ENCODE assay signal across 18 cellular contexts in the genomic region with DNA sequence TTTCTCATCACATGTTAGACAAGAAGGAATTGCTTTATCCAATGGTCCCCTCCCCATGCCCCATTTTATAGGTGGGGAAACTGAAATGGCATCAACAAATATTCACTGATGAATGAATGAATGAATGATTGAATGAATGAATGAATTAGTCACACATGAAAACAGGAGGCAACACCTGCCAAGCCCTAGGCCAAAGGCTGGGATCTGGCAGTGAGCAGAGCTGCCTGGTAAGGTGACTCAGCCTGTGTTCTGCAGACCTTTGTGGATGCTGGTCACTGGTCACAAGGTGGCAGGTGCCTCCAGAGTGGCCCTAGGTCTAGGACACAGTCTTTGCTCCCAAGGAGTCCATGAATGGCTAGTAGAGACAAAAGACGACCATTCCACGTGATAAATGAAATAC.
A peak's percentile ranks its signal among the peaks of the same experiment; 100 is the strongest.
DNase-seq lines count a peak whose midpoint lies in the region; ATAC-seq, FAIRE-seq and TF ChIP-seq lines count a peak whose summit lies in the region.
"Had no signal": no experiment of that assay in that cellular context is flagged by ENCODE, and none has a peak within 500 bp of the region (broad histone marks: within the 10 kb centered on the region; RNA-seq: fewer than 3 reads in every experiment).

No MANE protein-coding gene starts in this region.

- FAIRE-seq in GM12878 (lab: Jason Lieb, UNC), result no peak
- FAIRE-seq: GM12892, GM19239, H1 had no signal

- H3K4me3 Mint-ChIP-seq in neural progenitor cell, result no peak overlapping the region
- H3K4me3 Mint-ChIP-seq: CD8-positive, alpha-beta T cell had no signal

- no peak overlapping the region for H3K9ac ChIP-seq in PC-3 (ENCODE audit: low read length)
- no peak overlapping the region for H3K9ac ChIP-seq in GM12878 (ENCODE audit: control insufficient read depth, insufficient read depth, low read length)
- no peak overlapping the region for H3K9ac ChIP-seq in neural progenitor cell
- H3K9ac ChIP-seq: GM23248 had no signal

- H3K9me2 ChIP-seq in PC-3 (replicated peaks; ENCODE audit: low read length), result no peaks in the 10 kb centered on the region

- no peak overlapping the region for H2AFZ ChIP-seq in PC-3 (ENCODE audit: low read length)
- H2AFZ ChIP-seq in GM12878 (ENCODE audit: control insufficient read depth, low read depth, low read length), result no peak overlapping the region
- H2AFZ ChIP-seq in neural progenitor cell (replicated peaks), result no peak overlapping the region
- H2AFZ ChIP-seq: GM23248 had no signal

- H3K27me3 Mint-ChIP-seq in neural progenitor cell (ENCODE audit: insufficient read depth, low read depth), result peaks cover 13% of the 10 kb centered on the region

- no TSS peak for BruUV-seq in PC-3 (replicated peaks; lab: Mats Ljungman, UMichigan)
- no TSS peak for BruUV-seq in GM12878 (replicated peaks; lab: Mats Ljungman, UMichigan)

- H3K27me3 ChIP-seq in PC-3 (ENCODE audit: low read length) (no peaks in the 10 kb centered on the region), GM12878 (replicated peaks in 1 of 2; ENCODE audit: control insufficient read depth in 2 of 2, insufficient read depth in 2 of 2, low read length in 1 of 2) (no peaks in the 10 kb centered on the region), neural progenitor cell (no peaks in the 10 kb centered on the region), upper lobe of right lung (peaks cover 58% of the 10 kb centered on the region)

- no peaks in the 10 kb centered on the region for H3K9me3 Mint-ChIP-seq in neural progenitor cell
- H3K9me3 Mint-ChIP-seq: CD8-positive, alpha-beta T cell had no signal

- H3K4me1 Mint-ChIP-seq in neural progenitor cell, result peaks cover 58% of the 10 kb centered on the region

- POLR2A ChIA-PET in PC-3 (lab: Charles Lee; ENCODE audit: unreplicated experiment), result no interaction called here
- POLR2A ChIA-PET in GM12878 (lab: Charles Lee), result no interaction called here

- H3F3A ChIP-seq in PC-3 (ENCODE audit: low read length, unreplicated experiment) (no peaks in the 10 kb centered on the region), neural progenitor cell (ENCODE audit: low read depth) (peaks cover 28% of the 10 kb centered on the region)

- no peaks in the 10 kb centered on the region for H3K36me3 Mint-ChIP-seq in neural progenitor cell
- H3K36me3 Mint-ChIP-seq: CD8-positive, alpha-beta T cell had no signal

- intact Hi-C loops in PC-3 (cut with micrococcal nuclease), result no loop called here
- intact Hi-C loops in GM12878 (cut with micrococcal nuclease; ENCODE audit: unreplicated experiment), result no loop called here
- intact Hi-C loops in upper lobe of right lung (cut with DNase I), result no loop called here

- no peaks in the 10 kb centered on the region for H4K20me1 ChIP-seq in PC-3 (ENCODE audit: low read length)
- H4K20me1 ChIP-seq in GM12878 (ENCODE audit: control insufficient read depth, insufficient read depth), result no peaks in the 10 kb centered on the region
- peaks cover 12% of the 10 kb centered on the region for H4K20me1 ChIP-seq in neural progenitor cell (ENCODE audit: low read depth)

- H3K4me1 ChIP-seq in PC-3 (ENCODE audit: insufficient read depth, low read length) (peaks cover 15% of the 10 kb centered on the region), GM12878 (ENCODE audit: control insufficient read depth, insufficient read depth, low read length) (no peaks in the 10 kb centered on the region), neural progenitor cell (peaks cover 19% of the 10 kb centered on the region), upper lobe of right lung (no peaks in the 10 kb centered on the region)
- H3K4me1 ChIP-seq: Caco-2 had no signal

- H3K9me3 ChIP-seq in PC-3 (ENCODE audit: low read length) (no peaks in the 10 kb centered on the region), GM12878 (replicated peaks; ENCODE audit: control insufficient read depth, insufficient read depth, low read length) (no peaks in the 10 kb centered on the region), neural progenitor cell (ENCODE audit: low read depth) (no peaks in the 10 kb centered on the region), upper lobe of right lung (no peaks in the 10 kb centered on the region)
- H3K9me3 ChIP-seq: Caco-2 had no signal

- ATAC-seq in PC-3 (peak; percentile 57), GM12878 (no peak), upper lobe of right lung (no peak), GM19035 (IDR thresholded peaks at IDR 0.05; ENCODE audit: unreplicated experiment) (no peak)
- ATAC-seq: CD8-positive, alpha-beta T cell had no signal

- H3K4me2 ChIP-seq in PC-3 (ENCODE audit: low read length) (no peak overlapping the region), GM12878 (ENCODE audit: control insufficient read depth, insufficient read depth) (no peak overlapping the region), neural progenitor cell (peak overlapping the region; percentile 48)

- CTCF ChIA-PET in PC-3 (lab: Charles Lee), result no interaction called here
- CTCF ChIA-PET in GM12878 (lab: Yijun Ruan, JAX), result no interaction called here

- no peaks in the 10 kb centered on the region for H3K36me3 ChIP-seq in PC-3 (ENCODE audit: low read depth, low read length)
- no peaks in the 10 kb centered on the region for H3K36me3 ChIP-seq in GM12878 (ENCODE audit: control insufficient read depth in 2 of 2, insufficient read depth in 2 of 2, low read length in 1 of 2)
- no peaks in the 10 kb centered on the region for H3K36me3 ChIP-seq in neural progenitor cell
- H3K36me3 ChIP-seq in upper lobe of right lung, result no peaks in the 10 kb centered on the region

- no peak overlapping the region for H3K27ac ChIP-seq in PC-3 (ENCODE audit: low read length)
- H3K27ac ChIP-seq in GM12878 (ENCODE audit: control insufficient read depth, insufficient read depth), result no peak overlapping the region
- no peak overlapping the region for H3K27ac ChIP-seq in neural progenitor cell
- H3K27ac ChIP-seq in upper lobe of right lung, result no peak overlapping the region
- H3K27ac ChIP-seq: GM23248 had no signal

- no peak overlapping the region for H3K4me3 ChIP-seq in PC-3 (ENCODE audit: low read length)
- no peak overlapping the region for H3K4me3 ChIP-seq in GM12878
- H3K4me3 ChIP-seq in neural progenitor cell, result no peak overlapping the region
- no peak overlapping the region for H3K4me3 ChIP-seq in upper lobe of right lung
- H3K4me3 ChIP-seq: GM23248 had no signal

- no peak for TF ChIP-seq EP300 in GM12878 (IDR thresholded peaks at IDR 0.05; ENCODE audit: borderline replicate concordance in 1 of 2, control insufficient read depth in 1 of 2, low read depth in 2 of 2, low read length in 2 of 2)

- 3% methylated on average over 2 of the region's 2 CpGs for WGBS in GM12878 (ENCODE audit: insufficient coverage, insufficient replicate concordance, low lambda C conversion rate, missing lambda C conversion rate)

- no peak for TF ChIP-seq CTCF in PC-3 (conservative IDR thresholded peaks at IDR 0.05; ENCODE audit: low read depth, low read length)
- no peak for TF ChIP-seq CTCF in GM12878 (IDR thresholded peaks at IDR 0.05 in 2 of 3, conservative IDR thresholded peaks at IDR 0.05 in 1 of 3; ENCODE audit: control insufficient read depth in 2 of 3, extremely low read depth in 1 of 3, insufficient read depth in 1 of 3, low read depth in 3 of 3, low read length in 3 of 3)
- TF ChIP-seq CTCF in neural progenitor cell (IDR thresholded peaks at IDR 0.05), result no peak
- no peak for TF ChIP-seq CTCF in upper lobe of right lung (IDR thresholded peaks at IDR 0.05)

- RAD21 ChIA-PET in GM12878 (lab: Charles Lee; ENCODE audit: unreplicated experiment), result no interaction called here

- SMC1A ChIA-PET in GM12878 (lab: Charles Lee; ENCODE audit: uncharacterized antibody, unreplicated experiment), result no interaction called here

- DNase-seq in PC-3 (peak; percentile 28), GM12878 (ENCODE audit: low read depth, low spot score) (no peak), neural progenitor cell (ENCODE audit: low spot score) (no peak), upper lobe of right lung (peak; percentile 20), germinal center (ENCODE audit: low spot score) (no peak)
- DNase-seq: C1 segment of cervical spinal cord; Caco-2; CD8-positive, alpha-beta T cell; DMS153; DMS79 treated with DMSO at 0.1 percent for 48 hours; GF-D8; GM23248; H7; HCEC 1CT had no signal

- TF ChIP-seq POLR2A in GM12878 (IDR thresholded peaks at IDR 0.05; ENCODE audit: low read depth, low read length), result no peak

- in situ Hi-C loops in GM12878 (cut with MboI), result no loop called here

- H3K79me2 ChIP-seq in PC-3 (ENCODE audit: low read length) (no peaks in the 10 kb centered on the region), GM12878 (ENCODE audit: control insufficient read depth, insufficient read depth, low read length) (no peaks in the 10 kb centered on the region), neural progenitor cell (ENCODE audit: low read depth) (no peaks in the 10 kb centered on the region)

- no peak overlapping the region for H3K27ac Mint-ChIP-seq in neural progenitor cell
- H3K27ac Mint-ChIP-seq: CD8-positive, alpha-beta T cell had no signal

- no peak for TF ChIP-seq RAD21 in GM12878 (IDR thresholded peaks at IDR 0.05; ENCODE audit: insufficient read depth, low read depth, low read length)

TF ChIP-seq in GM12878, 131 proteins besides CTCF, POLR2A, EP300 and RAD21:
- TF ChIP-seq HCFC1 (IDR thresholded peaks at IDR 0.05; ENCODE audit: low read length) (no peak), ZNF24 (IDR thresholded peaks at IDR 0.05) (0 out of 2 replicates have a peak, but pooled peaks have one; percentile 24)

Comparison
In these comparisons a context has a peak if more than half of its experiments do, and no peak if none do; other contexts are left out.
1. DNase-seq: peak in PC-3 (single experiment) and upper lobe of right lung (single experiment); none in GM12878 (single experiment), neural progenitor cell (single experiment) and germinal center (single experiment).